In genomic region chr3:54271118-54271517, GRCh38 we compare ENCODE assay signal across 16 cellular contexts.
"Had no signal": no experiment of that assay in that cellular context is flagged by ENCODE, and none has a peak within 500 bp of the region (broad histone marks: within the 10 kb centered on the region; RNA-seq: fewer than 3 reads in every experiment).

No MANE protein-coding gene starts in this region.

- ATAC-seq: effector memory CD8-positive, alpha-beta T cell; gastroesophageal sphincter; left lobe of liver; mucosa of descending colon; naive thymus-derived CD8-positive, alpha-beta T cell; sciatic nerve; stimulated activated memory B cell treated with anti-CD40 and anti-IgM and Interleukin-4, amounts not matched to agents 10 μg/mL and 1 μg/mL and 100 μg/mL, for 72 hours; upper lobe of right lung had no signal

- DNase-seq: effector memory CD8-positive, alpha-beta T cell; foreskin fibroblast; glutamatergic neuron; islet precursor cell; mammary epithelial cell; mucosa of descending colon; naive thymus-derived CD8-positive, alpha-beta T cell; spleen; stimulated activated CD4-positive, alpha-beta T cell treated with anti-CD3 and anti-CD28 coated beads, Interleukin-15, amount 100 ng/mL, for 24 hours; stimulated activated CD4-positive, alpha-beta T cell treated with anti-CD3 and anti-CD28 coated beads, Interleukin-1b, Interleukin-23, amount 100 ng/mL, for 48 hours; stimulated activated CD4-positive, alpha-beta T cell treated with anti-CD3 and anti-CD28 coated beads, Interleukin-4, amount 100 ng/mL, for 24 hours; upper lobe of right lung had no signal
